In the genomic region with DNA sequence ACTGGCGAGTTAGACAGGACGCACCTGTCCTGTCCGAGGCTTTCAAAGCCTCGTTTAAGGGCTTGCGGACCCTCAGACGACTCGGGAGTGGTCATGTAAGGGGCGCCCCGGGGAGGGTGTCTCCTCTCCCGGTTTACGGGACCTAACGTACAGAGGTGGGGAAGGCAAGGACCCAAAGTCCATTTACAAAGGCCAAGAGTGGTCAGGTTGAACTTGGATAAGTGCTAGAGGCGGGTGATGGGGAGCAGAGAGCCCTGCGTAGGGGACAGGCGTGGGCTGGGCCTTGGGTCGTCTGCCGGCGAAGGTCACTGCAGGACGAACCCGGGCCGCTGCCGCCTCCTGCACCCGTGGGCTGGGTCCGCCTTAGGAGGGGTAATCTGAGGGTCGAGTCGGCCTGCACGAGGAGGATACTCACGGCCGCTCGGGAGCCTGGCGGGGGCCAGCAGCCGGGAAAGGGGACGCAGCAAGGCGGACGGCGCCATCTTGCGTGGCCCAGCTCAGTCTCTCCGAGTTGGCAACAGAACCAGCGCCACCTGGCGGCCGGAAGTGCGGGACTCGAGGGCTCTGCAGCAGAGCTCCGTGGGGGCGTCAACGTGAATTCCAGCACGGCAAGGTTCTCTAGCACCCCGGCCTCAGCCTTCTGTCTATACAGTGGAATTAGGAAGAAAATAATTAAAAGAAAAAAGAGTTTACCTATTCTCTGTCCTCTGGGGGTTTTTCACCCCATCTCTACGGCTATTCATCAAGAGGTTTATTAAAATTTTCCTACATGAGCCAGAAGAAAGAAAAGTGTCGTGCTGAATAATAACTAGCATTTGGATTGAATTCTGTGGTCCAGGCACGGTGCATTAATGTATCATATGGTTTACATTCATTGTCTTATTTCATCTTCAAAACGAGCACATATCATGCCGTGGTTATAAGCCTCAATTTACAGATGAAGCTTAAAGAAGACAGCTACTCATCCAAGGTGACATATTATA, we compare ENCODE assay signal across 8 cellular contexts. TPM values are rescaled to one million over a fixed set of nuclear protein-coding genes. Genes with fewer than 3 reads are reported as not detected.
A peak's percentile ranks its signal among the peaks of the same experiment; 100 is the strongest.
DNase-seq lines count a peak whose midpoint lies in the region; ATAC-seq lines count a peak whose summit lies in the region.

No MANE protein-coding gene starts in this region.

- DNase-seq in AG20443 (ENCODE audit: low spot score), result peak; percentile 92
- DNase-seq in NCI-H345 treated with DMSO at 0.1 percent for 48 hours (lab: John Stamatoyannopoulos, UW; ENCODE audit: unreplicated experiment), result peak; percentile 68
- DNase-seq in cerebellum (ENCODE audit: low spot score), result peak; percentile 90
- peak; percentile 92 for DNase-seq in kidney tubule cell (ENCODE audit: low spot score)
- DNase-seq in stimulated activated CD4-positive, alpha-beta T cell treated with anti-CD3 and anti-CD28 coated beads, Interleukin-1b, Interleukin-23, amount 100 ng/mL, for 1 hour (ENCODE audit: low read depth in 2 of 2), result peak; percentile 92 to 99

- ATAC-seq in GM19025 (IDR thresholded peaks at IDR 0.05; ENCODE audit: low read depth, unreplicated experiment) (peak; percentile 94), HG03342 (IDR thresholded peaks at IDR 0.05; ENCODE audit: unreplicated experiment) (peak; percentile 90)
- peak; percentile 94 to 96 for ATAC-seq in activated CD4-positive, CD25-positive, alpha-beta regulatory T cell treated with anti-CD3 and anti-CD28 coated beads, Interleukin-2, amount 50 U/mL, for 24 hours

RNA-seq across cellular contexts. Expression of a gene that starts 5.7 kb away (rescaled TPM):
- total RNA-seq in cerebellum, result 42.4 TPM

RNA-seq across cellular contexts. Expression of a gene that starts 6.7 kb away (rescaled TPM):
- total RNA-seq in cerebellum, result 22.3 TPM

RNA-seq across cellular contexts. Expression of a gene that starts 15.6 kb away (rescaled TPM):
- 0.73 TPM for total RNA-seq in cerebellum

Comparison
In these comparisons a context has a peak if more than half of its experiments do, and no peak if none do; other contexts are left out.
1. Peak in every context shown above with its lines: DNase-seq and ATAC-seq.